ENCODE assay signal across 13 cellular contexts in the genomic region with DNA sequence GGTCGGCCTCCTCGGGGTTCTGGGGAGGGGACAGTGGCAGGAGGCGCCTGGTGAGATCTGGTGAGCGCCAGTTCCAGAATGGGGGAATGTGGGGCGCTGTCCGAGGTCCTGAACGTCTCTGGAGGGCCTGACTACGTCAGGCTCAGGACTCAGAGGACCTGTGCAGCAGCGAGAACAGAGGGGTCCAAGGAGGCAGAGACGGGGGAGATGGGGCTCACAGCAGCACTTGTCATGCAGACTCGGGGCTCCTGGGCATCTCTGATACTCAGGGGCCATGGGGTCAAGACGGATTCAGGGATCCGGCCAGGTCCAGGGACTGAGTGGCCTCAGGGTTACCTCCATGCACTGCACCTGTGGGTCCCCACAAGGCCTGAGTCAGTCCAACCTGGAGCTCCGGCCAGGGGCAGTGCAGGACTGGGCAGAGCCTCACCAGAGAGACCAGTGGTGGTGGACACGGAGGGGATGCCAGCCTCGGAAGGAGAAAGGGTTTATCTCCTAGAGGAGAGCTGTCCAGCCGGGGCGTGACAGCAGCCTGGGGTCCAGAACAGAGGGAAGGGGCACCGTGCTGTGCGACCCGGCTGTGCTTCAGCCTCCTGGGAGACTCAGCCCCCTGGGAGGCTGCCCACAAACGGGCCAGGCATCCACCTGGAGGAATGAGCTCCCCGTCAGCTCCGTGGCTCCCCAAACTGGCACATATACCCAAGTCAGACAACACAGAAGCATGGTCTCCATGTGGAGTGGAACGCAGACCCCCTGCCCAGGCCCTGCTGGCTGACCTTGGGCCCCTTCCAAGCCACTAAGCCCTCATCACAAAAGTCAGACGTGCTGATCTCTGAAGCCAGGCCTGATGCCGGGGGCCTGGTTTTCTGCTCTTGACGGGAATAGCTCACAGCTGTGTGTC.
DNase-seq lines count a peak whose midpoint lies in the region; ATAC-seq and TF ChIP-seq lines count a peak whose summit lies in the region.
"Had no signal": no experiment of that assay in that cellular context is flagged by ENCODE, and none has a peak within 500 bp of the region (broad histone marks: within the 10 kb centered on the region; RNA-seq: fewer than 3 reads in every experiment).

No MANE protein-coding gene starts in this region.

- peak; percentile 51 for DNase-seq in activated naive CD4-positive, alpha-beta T cell treated with anti-CD3 and anti-CD28 coated beads, Interleukin-2, amount 10 ng/mL, durations not matched to agents 7 days and 5 days
- no peak for DNase-seq in activated naive CD4-positive, alpha-beta T cell treated with anti-CD3 and anti-CD28 coated beads, Interleukin-2, amount 50 U/mL, for 16 hours
- DNase-seq in OCI-M1 (lab: John Stamatoyannopoulos, UW) (peak; percentile 31), endodermal cell (peak; percentile 91), stomach (peak; percentile 23), colonic mucosa (no peak), NAMALWA (ENCODE audit: low spot score) (no peak)
- DNase-seq: NCI-H2227 treated with DMSO at 0.1 percent for 48 hours had no signal

- 29 to 52% methylated on average over 21 to 28 of the region's 28 CpGs for WGBS in endodermal cell (ENCODE audit: insufficient coverage in 1 of 2, insufficient read length in 1 of 2), 2 experiments
- 40 to 48% (median 47%) methylated on average over 16 to 28 of the region's 28 CpGs for WGBS in stomach, 5 donors

- H3K4me3 Mint-ChIP-seq in activated naive CD4-positive, alpha-beta T cell treated with anti-CD3 and anti-CD28 coated beads, Interleukin-2, amount 10 ng/mL, durations not matched to agents 7 days and 5 days: no peak overlapping the region
- H3K4me3 Mint-ChIP-seq in endodermal cell: no peak overlapping the region
- H3K4me3 Mint-ChIP-seq: activated naive CD8-positive, alpha-beta T cell; stimulated activated memory B cell treated with anti-CD40 and anti-IgM and Interleukin-4, amounts not matched to agents 10 μg/mL and 1 μg/mL and 100 μg/mL, for 72 hours had no signal

- peaks cover 10% of the 10 kb centered on the region for H3K9me3 Mint-ChIP-seq in activated naive CD4-positive, alpha-beta T cell treated with anti-CD3 and anti-CD28 coated beads, Interleukin-2, amount 10 ng/mL, durations not matched to agents 7 days and 5 days
- peaks cover 30% of the 10 kb centered on the region for H3K9me3 Mint-ChIP-seq in endodermal cell

- H3K27ac Mint-ChIP-seq in activated naive CD4-positive, alpha-beta T cell treated with anti-CD3 and anti-CD28 coated beads, Interleukin-2, amount 10 ng/mL, durations not matched to agents 7 days and 5 days: no peak overlapping the region
- no peak overlapping the region for H3K27ac Mint-ChIP-seq in endodermal cell
- H3K27ac Mint-ChIP-seq: activated naive CD8-positive, alpha-beta T cell; stimulated activated memory B cell treated with anti-CD40 and anti-IgM and Interleukin-4, amounts not matched to agents 10 μg/mL and 1 μg/mL and 100 μg/mL, for 72 hours had no signal

- H3K4me1 Mint-ChIP-seq in activated naive CD4-positive, alpha-beta T cell treated with anti-CD3 and anti-CD28 coated beads, Interleukin-2, amount 10 ng/mL, durations not matched to agents 7 days and 5 days: peaks cover 6% of the 10 kb centered on the region
- H3K4me1 Mint-ChIP-seq in endodermal cell: no peaks in the 10 kb centered on the region
- H3K4me1 Mint-ChIP-seq: stimulated activated memory B cell treated with anti-CD40 and anti-IgM and Interleukin-4, amounts not matched to agents 10 μg/mL and 1 μg/mL and 100 μg/mL, for 72 hours had no signal

- no peaks in the 10 kb centered on the region for H3K36me3 Mint-ChIP-seq in activated naive CD4-positive, alpha-beta T cell treated with anti-CD3 and anti-CD28 coated beads, Interleukin-2, amount 10 ng/mL, durations not matched to agents 7 days and 5 days
- no peaks in the 10 kb centered on the region for H3K36me3 Mint-ChIP-seq in endodermal cell (ENCODE audit: low read depth)
- H3K36me3 Mint-ChIP-seq: stimulated activated memory B cell treated with anti-CD40 and anti-IgM and Interleukin-4, amounts not matched to agents 10 μg/mL and 1 μg/mL and 100 μg/mL, for 72 hours had no signal

- H3K27me3 Mint-ChIP-seq in activated naive CD4-positive, alpha-beta T cell treated with anti-CD3 and anti-CD28 coated beads, Interleukin-2, amount 10 ng/mL, durations not matched to agents 7 days and 5 days: peaks cover 64% of the 10 kb centered on the region
- peaks cover 5% of the 10 kb centered on the region for H3K27me3 Mint-ChIP-seq in endodermal cell (ENCODE audit: insufficient read depth)

- TF ChIP-seq CTCF in endodermal cell (conservative IDR thresholded peaks at IDR 0.05): no peak
- no peak for TF ChIP-seq CTCF in stomach (IDR thresholded peaks at IDR 0.05)
- no peak for TF ChIP-seq CTCF in colonic mucosa (IDR thresholded peaks at IDR 0.05)

- H3K4me3 ChIP-seq in endodermal cell (ENCODE audit: low read length): no peak overlapping the region
- no peak overlapping the region for H3K4me3 ChIP-seq in stomach
- H3K4me3 ChIP-seq in colonic mucosa: no peak overlapping the region

- CTCF ChIA-PET in activated naive CD4-positive, alpha-beta T cell treated with anti-CD3 and anti-CD28 coated beads, Interleukin-2, amount 10 ng/mL, durations not matched to agents 7 days and 5 days (lab: Charles Lee): interaction anchor here (0.6 kb wide), 1 partner anchor 81 kb away, joined by 3 read pairs; no protein-coding TSS in a partner anchor

- peaks cover under 1% of the 10 kb centered on the region for H3K9me3 ChIP-seq in endodermal cell (ENCODE audit: control insufficient read depth, low read length)
- H3K9me3 ChIP-seq in stomach: peaks cover 3 to 14% (median 7%) of the 10 kb centered on the region in 4 donors
- H3K9me3 ChIP-seq in colonic mucosa: no peaks in the 10 kb centered on the region

- no peak overlapping the region for H3K27ac ChIP-seq in endodermal cell (ENCODE audit: low read depth, low read length)
- H3K27ac ChIP-seq in stomach: no peak overlapping the region
- H3K27ac ChIP-seq in colonic mucosa: no peak overlapping the region
- H3K27ac ChIP-seq: C4-2B, KMS-11 had no signal

- intact Hi-C loops in stomach (cut with DNase I; ENCODE audit: low total_unique reads): no loop called here
- intact Hi-C loops in colonic mucosa (cut with DNase I): no loop called here

- no peak for TF ChIP-seq POLR2A in stomach (IDR thresholded peaks at IDR 0.05)

- no peaks in the 10 kb centered on the region for H3K36me3 ChIP-seq in endodermal cell (ENCODE audit: control insufficient read depth, insufficient read depth, low read length)
- no peaks in the 10 kb centered on the region for H3K36me3 ChIP-seq in stomach
- H3K36me3 ChIP-seq in colonic mucosa: no peaks in the 10 kb centered on the region

- peaks cover 16% of the 10 kb centered on the region for H3K27me3 ChIP-seq in endodermal cell (ENCODE audit: control insufficient read depth, insufficient read depth, low read length, poor library complexity, severe bottlenecking)
- H3K27me3 ChIP-seq in stomach: peaks cover 0 to 75% (median 10%) of the 10 kb centered on the region in 3 donors
- H3K27me3 ChIP-seq in colonic mucosa: no peaks in the 10 kb centered on the region

- H3K9ac ChIP-seq in endodermal cell (ENCODE audit: extremely low read depth, low read length, poor library complexity, severe bottlenecking) (no peak overlapping the region), colonic mucosa (ENCODE audit: low read depth in 2 of 2, low read length in 2 of 2) (no peak overlapping the region)
- H3K9ac ChIP-seq: KMS-11 had no signal

- no peak for TF ChIP-seq EP300 in stomach (IDR thresholded peaks at IDR 0.05)

- no peak for ATAC-seq in HG03045 (IDR thresholded peaks at IDR 0.05; ENCODE audit: unreplicated experiment)
- ATAC-seq: stimulated activated memory B cell treated with anti-CD40 and anti-IgM and Interleukin-4, amounts not matched to agents 10 μg/mL and 1 μg/mL and 100 μg/mL, for 72 hours had no signal

- no peaks in the 10 kb centered on the region for H3K4me1 ChIP-seq in endodermal cell (ENCODE audit: control insufficient read depth, insufficient read depth, low read length)
- no peaks in the 10 kb centered on the region for H3K4me1 ChIP-seq in stomach
- H3K4me1 ChIP-seq in colonic mucosa: no peaks in the 10 kb centered on the region

Comparison
In these comparisons a context has a peak if more than half of its experiments do, and no peak if none do; other contexts are left out.
1. DNase-seq: peak in activated naive CD4-positive, alpha-beta T cell treated with anti-CD3 and anti-CD28 coated beads, Interleukin-2, amount 10 ng/mL, durations not matched to agents 7 days and 5 days (single experiment), OCI-M1 (single experiment), endodermal cell (single experiment) and stomach (single experiment); none in activated naive CD4-positive, alpha-beta T cell treated with anti-CD3 and anti-CD28 coated beads, Interleukin-2, amount 50 U/mL, for 16 hours (single experiment), colonic mucosa (single experiment) and NAMALWA (single experiment).